In genomic region chr5:142326480-142326938, GRCh38 we compare ENCODE assay signal across 9 cellular contexts.
A peak's percentile ranks its signal among the peaks of the same experiment; 100 is the strongest.
DNase-seq lines count a peak whose midpoint lies in the region; ATAC-seq lines count a peak whose summit lies in the region.
"Had no signal": no experiment of that assay in that cellular context is flagged by ENCODE, and none has a peak within 500 bp of the region (broad histone marks: within the 10 kb centered on the region; RNA-seq: fewer than 3 reads in every experiment).

No MANE protein-coding gene starts in this region.

- H3K4me1 Mint-ChIP-seq in activated naive CD8-positive, alpha-beta T cell treated with anti-CD3 and anti-CD28 coated beads, Interleukin-2, amount 50 U/mL, for 24 hours = peaks cover 27% of the 10 kb centered on the region
- H3K4me1 Mint-ChIP-seq in stimulated activated effector memory CD8-positive, alpha-beta T cell treated with anti-CD3 and anti-CD28 coated beads, Interleukin-12 subunit alpha, Interleukin-12 subunit beta, amount 100 ng/mL, for 72 hours = peaks cover 33% of the 10 kb centered on the region

- H3K36me3 ChIP-seq in HUES48 (ENCODE audit: control insufficient read depth, insufficient read depth, low read length) = no peaks in the 10 kb centered on the region

- no peaks in the 10 kb centered on the region for H3K36me3 Mint-ChIP-seq in activated naive CD8-positive, alpha-beta T cell treated with anti-CD3 and anti-CD28 coated beads, Interleukin-2, amount 50 U/mL, for 24 hours (ENCODE audit: low read depth)
- H3K36me3 Mint-ChIP-seq in stimulated activated effector memory CD8-positive, alpha-beta T cell treated with anti-CD3 and anti-CD28 coated beads, Interleukin-12 subunit alpha, Interleukin-12 subunit beta, amount 100 ng/mL, for 72 hours = peaks cover 6% of the 10 kb centered on the region

- H3K4me1 ChIP-seq in HUES48 (ENCODE audit: control insufficient read depth, insufficient read depth, low read length) = peaks cover 35% of the 10 kb centered on the region

- no peak for DNase-seq in activated naive CD8-positive, alpha-beta T cell treated with anti-CD3 and anti-CD28 coated beads, Interleukin-2, amount 50 U/mL, for 24 hours
- DNase-seq in stimulated activated effector memory CD8-positive, alpha-beta T cell treated with anti-CD3 and anti-CD28 coated beads, Interleukin-12 subunit alpha, Interleukin-12 subunit beta, amount 100 ng/mL, for 72 hours (ENCODE audit: low spot score in 2 of 2) = no peak
- no peak for DNase-seq in D341Med (ENCODE audit: low spot score)
- no peak for DNase-seq in activated CD8-positive, alpha-beta memory T cell treated with anti-CD3 and anti-CD28 coated beads for 24 hours

- H3K4me3 Mint-ChIP-seq in activated naive CD8-positive, alpha-beta T cell treated with anti-CD3 and anti-CD28 coated beads, Interleukin-2, amount 50 U/mL, for 24 hours = peak overlapping the region; percentile 79
- peak overlapping the region; percentile 86 for H3K4me3 Mint-ChIP-seq in stimulated activated effector memory CD8-positive, alpha-beta T cell treated with anti-CD3 and anti-CD28 coated beads, Interleukin-12 subunit alpha, Interleukin-12 subunit beta, amount 100 ng/mL, for 72 hours

- peak overlapping the region; percentile 96 for H3K27ac ChIP-seq in HUES48 (ENCODE audit: low read depth, low read length)
- H3K27ac ChIP-seq: HL-60 had no signal

- H3K27me3 Mint-ChIP-seq in activated naive CD8-positive, alpha-beta T cell treated with anti-CD3 and anti-CD28 coated beads, Interleukin-2, amount 50 U/mL, for 24 hours = peaks cover 46% of the 10 kb centered on the region

- H3K9ac ChIP-seq in HUES48 (ENCODE audit: low read depth, low read length) = peak overlapping the region; percentile 91

- H3K27ac Mint-ChIP-seq in activated naive CD8-positive, alpha-beta T cell treated with anti-CD3 and anti-CD28 coated beads, Interleukin-2, amount 50 U/mL, for 24 hours = no peak overlapping the region
- H3K27ac Mint-ChIP-seq in stimulated activated effector memory CD8-positive, alpha-beta T cell treated with anti-CD3 and anti-CD28 coated beads, Interleukin-12 subunit alpha, Interleukin-12 subunit beta, amount 100 ng/mL, for 72 hours = no peak overlapping the region

- H3K9me3 ChIP-seq in HUES48 (ENCODE audit: control insufficient read depth, insufficient read depth, low read length) (no peaks in the 10 kb centered on the region), iPS-18c (ENCODE audit: control insufficient read depth, insufficient read depth, low read length) (no peaks in the 10 kb centered on the region)

- no peaks in the 10 kb centered on the region for H3K9me3 Mint-ChIP-seq in activated naive CD8-positive, alpha-beta T cell treated with anti-CD3 and anti-CD28 coated beads, Interleukin-2, amount 50 U/mL, for 24 hours
- H3K9me3 Mint-ChIP-seq in stimulated activated effector memory CD8-positive, alpha-beta T cell treated with anti-CD3 and anti-CD28 coated beads, Interleukin-12 subunit alpha, Interleukin-12 subunit beta, amount 100 ng/mL, for 72 hours = no peaks in the 10 kb centered on the region

- ATAC-seq in activated naive CD8-positive, alpha-beta T cell treated with anti-CD3 and anti-CD28 coated beads, Interleukin-2, amount 50 U/mL, for 24 hours = no peak
- ATAC-seq in stimulated activated effector memory CD8-positive, alpha-beta T cell treated with anti-CD3 and anti-CD28 coated beads, Interleukin-12 subunit alpha, Interleukin-12 subunit beta, amount 100 ng/mL, for 72 hours = no peak
- ATAC-seq in GM21515 (IDR thresholded peaks at IDR 0.05; ENCODE audit: unreplicated experiment) (no peak), GM21390 (IDR thresholded peaks at IDR 0.05; ENCODE audit: unreplicated experiment) (no peak)

- H3K4me3 ChIP-seq in HUES48 (ENCODE audit: low read depth, low read length) (peak overlapping the region; percentile 80), iPS-18c (ENCODE audit: insufficient read depth, low read depth, low read length) (peak overlapping the region; percentile 57)

- peaks cover 10% of the 10 kb centered on the region; the same call in 1 of the 2 replicates for H3K27me3 ChIP-seq in HUES48 (ENCODE audit: control insufficient read depth, insufficient read depth, low read length)
